10 cellular contexts compared by ENCODE assay signal in genomic region chr6:14452567-14453527, GRCh38.
DNase-seq lines count a peak whose midpoint lies in the region; ATAC-seq, FAIRE-seq and TF ChIP-seq lines count a peak whose summit lies in the region.
"Had no signal": no experiment of that assay in that cellular context is flagged by ENCODE, and none has a peak within 500 bp of the region (broad histone marks: within the 10 kb centered on the region; RNA-seq: fewer than 3 reads in every experiment).

No MANE protein-coding gene starts in this region.

- DNase-seq in M059J (ENCODE audit: low read depth), result peak; percentile 98
- peak; percentile 81 for DNase-seq in activated T-helper 2 cell treated with anti-CD3 and anti-CD28 coated beads, Interferon-gamma antibody, Interleukin-2, Interleukin-4, amounts not matched to agents 10 μg/mL and 5 μg/mL and 100 μg/mL, durations not matched to agents 14 hours and 24 hours and 36 hours (ENCODE audit: low spot score)
- peak; percentile 37 to 60 for DNase-seq in stimulated activated CD4-positive, alpha-beta T cell treated with anti-CD3 and anti-CD28 coated beads, Interleukin-4, amount 100 ng/mL, for 48 hours (ENCODE audit: low read depth in 2 of 2)
- DNase-seq in HepG2 (ENCODE audit: low spot score), result no peak
- DNase-seq in frontal cortex (ENCODE audit: low spot score in 2 of 2), result no peak
- no peak for DNase-seq in occipital lobe (lab: John Stamatoyannopoulos, UW)
- DNase-seq in posterior vena cava (ENCODE audit: low spot score), result no peak
- DNase-seq: adrenal gland, NCI-H1092 had no signal

- no peak overlapping the region for H3K4me3 ChIP-seq in HepG2 (replicated peaks in 1 of 3; ENCODE audit: insufficient read depth in 1 of 3, low read depth in 2 of 3, low read length in 3 of 3)
- H3K4me3 ChIP-seq: adrenal gland had no signal

- FAIRE-seq in HepG2 (lab: Jason Lieb, UNC) (no peak), frontal cortex (lab: Jason Lieb, UNC) (no peak)

- H4K20me1 ChIP-seq in HepG2 (ENCODE audit: insufficient read depth, low read length), result no peaks in the 10 kb centered on the region

- peak; percentile 66 for ATAC-seq in GM19463 (IDR thresholded peaks at IDR 0.05; ENCODE audit: unreplicated experiment)
- no peak for ATAC-seq in HepG2

- TF ChIP-seq RAD21 in HepG2 (CRISPR knock-in tag; IDR thresholded peaks at IDR 0.05), result no peak

- WGBS in HepG2 (ENCODE audit: low lambda C conversion rate), result 59% methylated on average over 17 of the region's 17 CpGs

- intact Hi-C loops in activated T-helper 2 cell treated with anti-CD3 and anti-CD28 coated beads, Interferon-gamma antibody, Interleukin-2, Interleukin-4, amounts not matched to agents 10 μg/mL and 5 μg/mL and 100 μg/mL, durations not matched to agents 14 hours and 24 hours and 36 hours (cut with micrococcal nuclease), result loop anchor here (1.0 to 10.0 kb wide), 13 partner anchors 50 to 1172 kb away; no protein-coding TSS in a partner anchor
- intact Hi-C loops in HepG2 (cut with micrococcal nuclease; ENCODE audit: unreplicated experiment), result no loop called here
- intact Hi-C loops in posterior vena cava (cut with DNase I), result no loop called here

- peaks cover 10% of the 10 kb centered on the region for H3K9me3 Mint-ChIP-seq in activated T-helper 2 cell treated with anti-CD3 and anti-CD28 coated beads, Interferon-gamma antibody, Interleukin-2, Interleukin-4, amounts not matched to agents 10 μg/mL and 5 μg/mL and 100 μg/mL, durations not matched to agents 14 hours and 24 hours and 36 hours

- H3K4me1 Mint-ChIP-seq in activated T-helper 2 cell treated with anti-CD3 and anti-CD28 coated beads, Interferon-gamma antibody, Interleukin-2, Interleukin-4, amounts not matched to agents 10 μg/mL and 5 μg/mL and 100 μg/mL, durations not matched to agents 14 hours and 24 hours and 36 hours (ENCODE audit: low read depth), result peaks cover 91% of the 10 kb centered on the region

- no TSS peak for BruUV-seq in HepG2 (replicated peaks; lab: Mats Ljungman, UMichigan)

- peak overlapping the region; percentile 90 for H3K27ac Mint-ChIP-seq in activated T-helper 2 cell treated with anti-CD3 and anti-CD28 coated beads, Interferon-gamma antibody, Interleukin-2, Interleukin-4, amounts not matched to agents 10 μg/mL and 5 μg/mL and 100 μg/mL, durations not matched to agents 14 hours and 24 hours and 36 hours

- no peaks in the 10 kb centered on the region for H3K79me2 ChIP-seq in HepG2 (ENCODE audit: insufficient read depth, low read length)

- no peaks in the 10 kb centered on the region for H3K4me1 ChIP-seq in HepG2 (ENCODE audit: insufficient read depth, low read length)
- H3K4me1 ChIP-seq: adrenal gland had no signal

- no peak for TF ChIP-seq POLR2A in HepG2 (IDR thresholded peaks at IDR 0.05; ENCODE audit: insufficient read depth in 1 of 2, low read depth in 2 of 2, low read length in 2 of 2)

- H2AFZ ChIP-seq in HepG2 (ENCODE audit: low read length), result no peak overlapping the region

- H3K27ac ChIP-seq in HepG2 (ENCODE audit: extremely low read length, insufficient read depth, low read length), result no peak overlapping the region
- H3K27ac ChIP-seq: adrenal gland had no signal

- CTCF ChIA-PET in HepG2 (lab: Yijun Ruan, JAX; ENCODE audit: low intra/inter-chr PET ratio, low total read pairs), result no interaction called here

- in situ Hi-C loops in HepG2 (cut with HindIII; ENCODE audit: extremely low pct_ligation_motif_present, low pct_unique_long_range_greater_than_20kb), result no loop called here

- no peaks in the 10 kb centered on the region for H3K9me3 ChIP-seq in HepG2 (ENCODE audit: low read length)
- H3K9me3 ChIP-seq: adrenal gland had no signal

- TF ChIP-seq EP300 in HepG2 (IDR thresholded peaks at IDR 0.05; ENCODE audit: low read depth in 2 of 2, low read length in 2 of 2) (no peak), HepG2 (CRISPR knock-in tag; IDR thresholded peaks at IDR 0.05; ENCODE audit: borderline replicate concordance) (no peak)

- no peak overlapping the region for H3K9ac ChIP-seq in HepG2 (ENCODE audit: insufficient read depth, low read depth, low read length)

- no peak overlapping the region for H3K4me2 ChIP-seq in HepG2 (ENCODE audit: low read depth, low read length)

- H3K4me3 Mint-ChIP-seq in activated T-helper 2 cell treated with anti-CD3 and anti-CD28 coated beads, Interferon-gamma antibody, Interleukin-2, Interleukin-4, amounts not matched to agents 10 μg/mL and 5 μg/mL and 100 μg/mL, durations not matched to agents 14 hours and 24 hours and 36 hours (ENCODE audit: low read depth), result peak overlapping the region; percentile 63

- no peaks in the 10 kb centered on the region for H3K36me3 ChIP-seq in HepG2 (replicated peaks in 1 of 2; ENCODE audit: control insufficient read depth in 1 of 2, insufficient read depth in 2 of 2, low read length in 2 of 2)
- H3K36me3 ChIP-seq: adrenal gland had no signal

- H3K36me3 Mint-ChIP-seq in activated T-helper 2 cell treated with anti-CD3 and anti-CD28 coated beads, Interferon-gamma antibody, Interleukin-2, Interleukin-4, amounts not matched to agents 10 μg/mL and 5 μg/mL and 100 μg/mL, durations not matched to agents 14 hours and 24 hours and 36 hours (ENCODE audit: low read depth), result peaks cover 24% of the 10 kb centered on the region

- H3K27me3 Mint-ChIP-seq in activated T-helper 2 cell treated with anti-CD3 and anti-CD28 coated beads, Interferon-gamma antibody, Interleukin-2, Interleukin-4, amounts not matched to agents 10 μg/mL and 5 μg/mL and 100 μg/mL, durations not matched to agents 14 hours and 24 hours and 36 hours (ENCODE audit: low read depth), result no peaks in the 10 kb centered on the region

- POLR2A ChIA-PET in HepG2 (lab: Yijun Ruan, JAX), result no interaction called here

- TF ChIP-seq CTCF in HepG2 (CRISPR knock-in tag; IDR thresholded peaks at IDR 0.05), result no peak

- H3K27me3 ChIP-seq in HepG2 (ENCODE audit: control insufficient read depth in 1 of 2, insufficient read depth in 2 of 2, low read length in 2 of 2), result peaks cover 1 to 3% of the 10 kb centered on the region in 2 experiments; a peak in 2 of 5 replicates
- H3K27me3 ChIP-seq: adrenal gland had no signal

TF ChIP-seq in HepG2, 621 proteins besides CTCF, POLR2A, EP300 and RAD21 (continues in another document):
- TF ChIP-seq HDAC2 (CRISPR knock-in tag; IDR thresholded peaks at IDR 0.05) (no peak), POGK (CRISPR knock-in tag; conservative IDR thresholded peaks at IDR 0.05) (no peak), NR2F1 (CRISPR knock-in tag; IDR thresholded peaks at IDR 0.05) (no peak), SP140L (CRISPR knock-in tag; IDR thresholded peaks at IDR 0.05; ENCODE audit: borderline replicate concordance) (no peak), STAT6 (CRISPR knock-in tag; IDR thresholded peaks at IDR 0.05; ENCODE audit: borderline replicate concordance) (no peak), TFAP4 (IDR thresholded peaks at IDR 0.05; ENCODE audit: borderline replicate concordance, low read depth) (no peak)

Comparison
In these comparisons a context has a peak if more than half of its experiments do, and no peak if none do; other contexts are left out.
1. DNase-seq: peak in M059J (single experiment), activated T-helper 2 cell treated with anti-CD3 and anti-CD28 coated beads, Interferon-gamma antibody, Interleukin-2, Interleukin-4, amounts not matched to agents 10 μg/mL and 5 μg/mL and 100 μg/mL, durations not matched to agents 14 hours and 24 hours and 36 hours (single experiment) and stimulated activated CD4-positive, alpha-beta T cell treated with anti-CD3 and anti-CD28 coated beads, Interleukin-4, amount 100 ng/mL, for 48 hours (2 of 2); none in HepG2 (single experiment), frontal cortex (0 of 2), occipital lobe (single experiment) and posterior vena cava (single experiment).